Comparison of ENCODE assay signal across 8 cellular contexts in genomic region chr1:46333300-46334029, GRCh38. TPM values are rescaled to one million over a fixed set of nuclear protein-coding genes. Genes with fewer than 3 reads are reported as not detected.
DNase-seq lines count a peak whose midpoint lies in the region; ATAC-seq and TF ChIP-seq lines count a peak whose summit lies in the region.

No MANE protein-coding gene starts in this region.

- H4K20me1 ChIP-seq in osteoblast (ENCODE audit: insufficient read depth, low read length) = no peaks in the 10 kb centered on the region

- H3K27ac ChIP-seq in left ventricle myocardium inferior (replicated peaks) (no peak overlapping the region), right cardiac atrium (ENCODE audit: low read length) (no peak overlapping the region), osteoblast (ENCODE audit: low read depth, low read length) (no peak overlapping the region), ovary (no peak overlapping the region), suprapubic skin (no peak overlapping the region)

- H3K79me2 ChIP-seq in osteoblast (ENCODE audit: insufficient read depth, low read length) = no peaks in the 10 kb centered on the region

- no peak for DNase-seq in left ventricle myocardium inferior
- DNase-seq in right cardiac atrium = no peak
- peak; percentile 32 for DNase-seq in NCI-H510A (lab: John Stamatoyannopoulos, UW)
- peak; percentile 50 to 55 for DNase-seq in cardiac fibroblast (ENCODE audit: low read depth in 2 of 2)
- peak; percentile 86 for DNase-seq in osteoblast (ENCODE audit: insufficient read length, low spot score, missing footprints)
- no peak for DNase-seq in ovary
- DNase-seq in suprapubic skin (ENCODE audit: low spot score in 2 of 2) = no peak

- no peak overlapping the region for H2AFZ ChIP-seq in osteoblast (ENCODE audit: low read length)

- no peak overlapping the region for H3K4me2 ChIP-seq in osteoblast (ENCODE audit: insufficient read depth, low read length)

- intact Hi-C loops in left ventricle myocardium inferior (cut with micrococcal nuclease) (no loop called here), right cardiac atrium (cut with DNase I) (no loop called here), ovary (cut with DNase I) (no loop called here)

- ATAC-seq in right cardiac atrium (no peak), HG02763 (IDR thresholded peaks at IDR 0.05; ENCODE audit: unreplicated experiment) (peak; percentile 42)

- H3K4me3 ChIP-seq in left ventricle myocardium inferior (no peak overlapping the region), right cardiac atrium (ENCODE audit: low read length) (no peak overlapping the region), cardiac fibroblast (replicated peaks in 1 of 2; ENCODE audit: low read depth in 2 of 2, low read length in 2 of 2) (no peak overlapping the region), osteoblast (ENCODE audit: insufficient read depth, low read length) (no peak overlapping the region), ovary (no peak overlapping the region), suprapubic skin (no peak overlapping the region)

- no peaks in the 10 kb centered on the region for H3K36me3 ChIP-seq in left ventricle myocardium inferior
- no peaks in the 10 kb centered on the region for H3K36me3 ChIP-seq in osteoblast (ENCODE audit: insufficient read depth, low read length)
- H3K36me3 ChIP-seq in ovary = no peaks in the 10 kb centered on the region
- H3K36me3 ChIP-seq in suprapubic skin = no peaks in the 10 kb centered on the region

- H3K27me3 ChIP-seq in left ventricle myocardium inferior (ENCODE audit: low read depth) = no peaks in the 10 kb centered on the region
- H3K27me3 ChIP-seq in right cardiac atrium (ENCODE audit: control insufficient read depth, insufficient read depth) = no peaks in the 10 kb centered on the region
- H3K27me3 ChIP-seq in osteoblast (ENCODE audit: insufficient read depth, low read length) = no peaks in the 10 kb centered on the region
- H3K27me3 ChIP-seq in ovary = no peaks in the 10 kb centered on the region
- H3K27me3 ChIP-seq in suprapubic skin = no peaks in the 10 kb centered on the region

- H3K4me1 ChIP-seq in left ventricle myocardium inferior = no peaks in the 10 kb centered on the region
- H3K4me1 ChIP-seq in right cardiac atrium (ENCODE audit: control insufficient read depth, insufficient read depth, low read length) = no peaks in the 10 kb centered on the region
- no peaks in the 10 kb centered on the region for H3K4me1 ChIP-seq in osteoblast (ENCODE audit: insufficient read depth, low read length)
- H3K4me1 ChIP-seq in ovary (ENCODE audit: insufficient read depth) = no peaks in the 10 kb centered on the region
- H3K4me1 ChIP-seq in suprapubic skin = no peaks in the 10 kb centered on the region

- TF ChIP-seq POLR2A in ovary (IDR thresholded peaks at IDR 0.05) (no peak), suprapubic skin (IDR thresholded peaks at IDR 0.05) (no peak)

- TF ChIP-seq CTCF in left ventricle myocardium inferior (IDR thresholded peaks at IDR 0.05; ENCODE audit: borderline replicate concordance) (peak; percentile 9), cardiac fibroblast (IDR thresholded peaks at IDR 0.05; ENCODE audit: low read depth, low read length) (peak; percentile 34), osteoblast (IDR thresholded peaks at IDR 0.05; ENCODE audit: extremely low read depth, low read depth, low read length) (peak; percentile 51), ovary (IDR thresholded peaks at IDR 0.05) (no peak), suprapubic skin (IDR thresholded peaks at IDR 0.05) (no peak)

- H3K9me3 ChIP-seq in left ventricle myocardium inferior (replicated peaks) = no peaks in the 10 kb centered on the region
- H3K9me3 ChIP-seq in right cardiac atrium (ENCODE audit: control insufficient read depth, low read length) = no peaks in the 10 kb centered on the region
- H3K9me3 ChIP-seq in osteoblast (ENCODE audit: low read depth, low read length) = no peaks in the 10 kb centered on the region
- H3K9me3 ChIP-seq in ovary = no peaks in the 10 kb centered on the region
- H3K9me3 ChIP-seq in suprapubic skin = no peaks in the 10 kb centered on the region

- WGBS in right cardiac atrium = 72% methylated on average over 9 of the region's 9 CpGs
- 78 to 85% (median 80%) methylated on average over 9 of the region's 9 CpGs for WGBS in ovary, 3 donors
- 78% methylated on average over 8 of the region's 9 CpGs for WGBS in suprapubic skin

- no peak for TF ChIP-seq EP300 in ovary (IDR thresholded peaks at IDR 0.05)
- no peak for TF ChIP-seq EP300 in suprapubic skin (IDR thresholded peaks at IDR 0.05)

RNA-seq across cellular contexts. Expression of gene NSUN4, which starts 7.1 kb away (rescaled TPM):
- total RNA-seq in left ventricle myocardium inferior = 14.1 TPM
- 10 to 100 TPM; 12.6 to 18.7 (median 13.7) TPM for total RNA-seq in right cardiac atrium
- polyA plus RNA-seq in right cardiac atrium = 10.6 TPM
- total RNA-seq in osteoblast = 17.4 and 20.3 TPM in 2 replicates
- total RNA-seq in ovary = 10 to 100 TPM; 15.9 to 35.2 (median 19.1) TPM
- 10 to 100 TPM; 12.2 to 16.7 TPM for polyA plus RNA-seq in ovary
- total RNA-seq in suprapubic skin = 10 to 100 TPM; 21.3 to 27.5 (median 24.3) TPM

RNA-seq across cellular contexts. Expression of gene UQCRH, which starts 30.0 kb away (rescaled TPM):
- total RNA-seq in left ventricle myocardium inferior (1,085 TPM), right cardiac atrium (100 to 1,000 TPM; 664 to 870 (median 705) TPM), osteoblast (197 and 202 TPM in 2 replicates), ovary (100 to 1,000 TPM; 140 to 453 (median 189) TPM), suprapubic skin (100 to 1,000 TPM; 182 to 399 (median 283) TPM)
- polyA plus RNA-seq in right cardiac atrium (2,380 TPM), ovary (100 to 1,000 TPM; 272 to 359 TPM)

RNA-seq across cellular contexts. Expression of gene LRRC41, which starts 30.0 kb away (rescaled TPM):
- total RNA-seq in left ventricle myocardium inferior (38.8 TPM), right cardiac atrium (10 to 100 TPM; 37.2 to 46.3 (median 40.1) TPM), osteoblast (103 and 104 TPM in 2 replicates), ovary (10 to 100 TPM; 54.8 to 99.8 (median 74.1) TPM), suprapubic skin (10 to 100 TPM; 69.8 to 87.6 (median 84.7) TPM)
- polyA plus RNA-seq in right cardiac atrium (27.1 TPM), ovary (10 to 100 TPM; 37.5 to 49.5 TPM)

Comparison
In these comparisons a context has a peak if more than half of its experiments do, and no peak if none do; other contexts are left out.
1. DNase-seq: peak in NCI-H510A (single experiment), cardiac fibroblast (2 of 2) and osteoblast (single experiment); none in left ventricle myocardium inferior (single experiment), right cardiac atrium (0 of 3), ovary (0 of 5) and suprapubic skin (0 of 2).
2. CTCF ChIP-seq: peak in left ventricle myocardium inferior (single experiment), cardiac fibroblast (single experiment) and osteoblast (single experiment); none in ovary (0 of 3) and suprapubic skin (0 of 2).